Comparison of ENCODE assay signal across 17 cellular contexts in genomic region chr15:88241060-88241459, GRCh38. TPM values are rescaled to one million over a fixed set of nuclear protein-coding genes. Genes with fewer than 3 reads are reported as not detected.
A peak's percentile ranks its signal among the peaks of the same experiment; 100 is the strongest.
DNase-seq lines count a peak whose midpoint lies in the region; ATAC-seq and TF ChIP-seq lines count a peak whose summit lies in the region.
"Had no signal": no experiment of that assay in that cellular context is flagged by ENCODE, and none has a peak within 500 bp of the region (broad histone marks: within the 10 kb centered on the region; RNA-seq: fewer than 3 reads in every experiment).

No MANE protein-coding gene starts in this region.

- no peak overlapping the region for H2BK5ac ChIP-seq in mesenchymal stem cell (ENCODE audit: low read depth, low read length, poor library complexity, severe bottlenecking)

- no peak overlapping the region for H3K23ac ChIP-seq in mesenchymal stem cell (ENCODE audit: low read length in 2 of 2)

- no peak overlapping the region for H3K27ac Mint-ChIP-seq in WTC11
- no peak overlapping the region for H3K27ac Mint-ChIP-seq in stimulated activated memory B cell treated with anti-CD40 and anti-IgM and Interleukin-4, amounts not matched to agents 10 μg/mL and 1 μg/mL and 100 μg/mL, for 72 hours
- no peak overlapping the region for H3K27ac Mint-ChIP-seq in CD8-positive, alpha-beta T cell
- H3K27ac Mint-ChIP-seq: T-helper 2 cell treated with Interferon-gamma antibody and Interleukin-4, amounts not matched to agents 5 μg/mL and 100 μg/mL, for 36 hours had no signal

- intact Hi-C loops in CD8-positive, alpha-beta T cell (cut with DNase I, micrococcal nuclease) = no loop called here

- H3K4me1 ChIP-seq in Loucy (ENCODE audit: insufficient read depth, low read length, poor library complexity, severe bottlenecking) (no peaks in the 10 kb centered on the region), mesenchymal stem cell (ENCODE audit: control insufficient read depth, insufficient read depth, low read depth, low read length) (no peaks in the 10 kb centered on the region)
- H3K4me1 ChIP-seq in CD8-positive, alpha-beta T cell (ENCODE audit: insufficient read depth, low read length) = no peaks in the 10 kb centered on the region

- H3K4me3 ChIP-seq in GM06990 (replicated peaks; ENCODE audit: low read depth, low read length) = no peak overlapping the region
- no peak overlapping the region for H3K4me3 ChIP-seq in Loucy (ENCODE audit: low read length, poor library complexity, severe bottlenecking)
- H3K4me3 ChIP-seq in mesenchymal stem cell (ENCODE audit: insufficient read depth in 1 of 2, low read depth in 1 of 2, low read length in 2 of 2) = no peak overlapping the region
- no peak overlapping the region for H3K4me3 ChIP-seq in CD8-positive, alpha-beta T cell (ENCODE audit: low read depth, low read length)

- CTCF ChIA-PET in WTC11 (lab: Charles Lee) = interaction anchor here (0.8 to 1.3 kb wide), 5 partner anchors 32 to 237 kb away, joined by 3 read pairs; no protein-coding TSS in a partner anchor
- CTCF ChIA-PET in CD8-positive, alpha-beta T cell (lab: Charles Lee) = interaction anchor here (1.3 kb wide), 1 partner anchor 9 kb away, joined by 3 read pairs; no protein-coding TSS in a partner anchor

- H3F3A ChIP-seq in Loucy (ENCODE audit: low read depth) = no peaks in the 10 kb centered on the region

- H3K79me2 ChIP-seq in Loucy (ENCODE audit: insufficient read depth, low read length) = no peaks in the 10 kb centered on the region

- H3K36me3 ChIP-seq in GM06990 (ENCODE audit: control insufficient read depth, insufficient read depth, low read length) = no peaks in the 10 kb centered on the region
- no peaks in the 10 kb centered on the region for H3K36me3 ChIP-seq in Loucy (ENCODE audit: insufficient read depth, low read length)
- H3K36me3 ChIP-seq in mesenchymal stem cell (ENCODE audit: control insufficient read depth in 1 of 2, insufficient read depth in 2 of 2, low read depth in 1 of 2, low read length in 2 of 2) = no peaks in the 10 kb centered on the region
- H3K36me3 ChIP-seq in CD8-positive, alpha-beta T cell (ENCODE audit: insufficient read depth, low read length) = no peaks in the 10 kb centered on the region

- H2BK120ac ChIP-seq in mesenchymal stem cell (ENCODE audit: low read depth, low read length) = no peak overlapping the region

- TF ChIP-seq CTCF in GM06990 (IDR thresholded peaks at IDR 0.05; ENCODE audit: insufficient read depth, low read length, poor library complexity, severe bottlenecking) (peak; percentile 20), Loucy (conservative IDR thresholded peaks at IDR 0.05; ENCODE audit: low read length) (peak; percentile 43; the same call in 1 of the 2 replicates), WTC11 (IDR thresholded peaks at IDR 0.05) (no peak)
- TF ChIP-seq CTCF in CD8-positive, alpha-beta T cell (IDR thresholded peaks at IDR 0.05) = no peak

- H4K91ac ChIP-seq in mesenchymal stem cell (ENCODE audit: low read length) = no peak overlapping the region

- H2AK5ac ChIP-seq in mesenchymal stem cell (ENCODE audit: low read length, severe bottlenecking) = no peak overlapping the region

- no peak overlapping the region for H4K8ac ChIP-seq in mesenchymal stem cell (ENCODE audit: low read length)

- ATAC-seq in WTC11 = peak; percentile 48
- ATAC-seq in stimulated activated memory B cell treated with anti-CD40 and anti-IgM and Interleukin-4, amounts not matched to agents 10 μg/mL and 1 μg/mL and 100 μg/mL, for 72 hours = peak; percentile 5
- no peak for ATAC-seq in CD8-positive, alpha-beta T cell
- ATAC-seq: Panc1 had no signal

- no peaks in the 10 kb centered on the region for H3K79me1 ChIP-seq in mesenchymal stem cell (replicated peaks; ENCODE audit: low read length, poor library complexity, severe bottlenecking)

- no peak overlapping the region for H3K27ac ChIP-seq in mesenchymal stem cell (ENCODE audit: low read length, poor library complexity, severe bottlenecking)
- H3K27ac ChIP-seq in CD8-positive, alpha-beta T cell (ENCODE audit: low read depth, low read length) = no peak overlapping the region

- H3K9ac ChIP-seq in Loucy (ENCODE audit: low read depth, low read length, poor library complexity, severe bottlenecking) (no peak overlapping the region), mesenchymal stem cell (ENCODE audit: low read length) (no peak overlapping the region)

- H3K27me3 Mint-ChIP-seq in WTC11 (ENCODE audit: low read depth) = peaks cover 3% of the 10 kb centered on the region; the same call in 1 of the 2 replicates
- no peaks in the 10 kb centered on the region for H3K27me3 Mint-ChIP-seq in stimulated activated memory B cell treated with anti-CD40 and anti-IgM and Interleukin-4, amounts not matched to agents 10 μg/mL and 1 μg/mL and 100 μg/mL, for 72 hours
- peaks cover 18% of the 10 kb centered on the region for H3K27me3 Mint-ChIP-seq in CD8-positive, alpha-beta T cell (ENCODE audit: low read depth)

- H2AFZ ChIP-seq in Loucy (ENCODE audit: low read length) (no peak overlapping the region), mesenchymal stem cell (ENCODE audit: low read depth, low read length) (no peak overlapping the region)

- no peak overlapping the region for H3K4ac ChIP-seq in mesenchymal stem cell (ENCODE audit: low read depth in 1 of 2, low read length in 2 of 2)

- H3K9me3 Mint-ChIP-seq in WTC11 = peaks cover 20% of the 10 kb centered on the region
- no peaks in the 10 kb centered on the region for H3K9me3 Mint-ChIP-seq in stimulated activated memory B cell treated with anti-CD40 and anti-IgM and Interleukin-4, amounts not matched to agents 10 μg/mL and 1 μg/mL and 100 μg/mL, for 72 hours
- H3K9me3 Mint-ChIP-seq in CD8-positive, alpha-beta T cell = no peaks in the 10 kb centered on the region
- H3K9me3 Mint-ChIP-seq: T-helper 2 cell treated with Interferon-gamma antibody and Interleukin-4, amounts not matched to agents 5 μg/mL and 100 μg/mL, for 36 hours had no signal

- DNase-seq in GM06990 (ENCODE audit: extremely low read depth, insufficient read length) (no peak), WTC11 (ENCODE audit: low spot score) (no peak), mesenchymal stem cell (no peak), H4 (ENCODE audit: low spot score) (no peak)
- no peak for DNase-seq in CD8-positive, alpha-beta T cell
- DNase-seq: C1 segment of cervical spinal cord, COR-L47, DMS53, NCI-H1105, NCI-H187, NCI-H446, NCI-H748 treated with DMSO at 0.1 percent for 48 hours, SHP77 had no signal

- no peak overlapping the region for H2BK15ac ChIP-seq in mesenchymal stem cell (ENCODE audit: low read depth, poor library complexity, severe bottlenecking)

- H3K18ac ChIP-seq in mesenchymal stem cell (ENCODE audit: low read depth in 1 of 2, low read length in 2 of 2) = no peak overlapping the region

- POLR2A ChIA-PET in WTC11 (lab: Charles Lee) = no interaction called here
- POLR2A ChIA-PET in CD8-positive, alpha-beta T cell (lab: Charles Lee) = no interaction called here

- H2BK12ac ChIP-seq in mesenchymal stem cell (ENCODE audit: low read length in 2 of 2) = no peak overlapping the region

- no peak overlapping the region for H3K4me3 Mint-ChIP-seq in WTC11
- H3K4me3 Mint-ChIP-seq in stimulated activated memory B cell treated with anti-CD40 and anti-IgM and Interleukin-4, amounts not matched to agents 10 μg/mL and 1 μg/mL and 100 μg/mL, for 72 hours = no peak overlapping the region
- no peak overlapping the region for H3K4me3 Mint-ChIP-seq in CD8-positive, alpha-beta T cell
- H3K4me3 Mint-ChIP-seq: T-helper 2 cell treated with Interferon-gamma antibody and Interleukin-4, amounts not matched to agents 5 μg/mL and 100 μg/mL, for 36 hours had no signal

- no peak overlapping the region for H3K4me2 ChIP-seq in Loucy (ENCODE audit: low read depth, low read length, poor library complexity, severe bottlenecking)
- H3K4me2 ChIP-seq in mesenchymal stem cell (ENCODE audit: low read length, poor library complexity, severe bottlenecking) = no peak overlapping the region

- peaks cover 23% of the 10 kb centered on the region for H3K4me1 Mint-ChIP-seq in WTC11
- no peaks in the 10 kb centered on the region for H3K4me1 Mint-ChIP-seq in stimulated activated memory B cell treated with anti-CD40 and anti-IgM and Interleukin-4, amounts not matched to agents 10 μg/mL and 1 μg/mL and 100 μg/mL, for 72 hours
- no peaks in the 10 kb centered on the region for H3K4me1 Mint-ChIP-seq in CD8-positive, alpha-beta T cell (ENCODE audit: low read depth)

- H3K14ac ChIP-seq in mesenchymal stem cell (ENCODE audit: low read length in 2 of 2) = no peak overlapping the region

- no peaks in the 10 kb centered on the region for H3K9me2 ChIP-seq in Loucy (replicated peaks; ENCODE audit: low read depth, low read length)

- no peaks in the 10 kb centered on the region for H4K20me1 ChIP-seq in Loucy (ENCODE audit: insufficient read depth, low read length, poor library complexity, severe bottlenecking)

- H3K27me3 ChIP-seq in GM06990 (replicated peaks; ENCODE audit: control insufficient read depth, insufficient read depth, low read length) (no peaks in the 10 kb centered on the region), Loucy (ENCODE audit: insufficient read depth, low read length, poor library complexity, severe bottlenecking) (no peaks in the 10 kb centered on the region), mesenchymal stem cell (ENCODE audit: control insufficient read depth in 1 of 2, insufficient read depth in 1 of 2, low read length in 2 of 2) (peaks cover 0 to 17% of the 10 kb centered on the region in 2 experiments)
- no peaks in the 10 kb centered on the region for H3K27me3 ChIP-seq in CD8-positive, alpha-beta T cell (ENCODE audit: insufficient read depth, low read length)

- WGBS in mesenchymal stem cell = 74% methylated on average over 5 of the region's 5 CpGs

- H3K36me3 Mint-ChIP-seq in WTC11 = peaks cover 7% of the 10 kb centered on the region; the same call in 1 of the 2 replicates
- H3K36me3 Mint-ChIP-seq in stimulated activated memory B cell treated with anti-CD40 and anti-IgM and Interleukin-4, amounts not matched to agents 10 μg/mL and 1 μg/mL and 100 μg/mL, for 72 hours = no peaks in the 10 kb centered on the region
- H3K36me3 Mint-ChIP-seq in CD8-positive, alpha-beta T cell = no peaks in the 10 kb centered on the region

- H3K9me3 ChIP-seq in Loucy (ENCODE audit: insufficient read depth, low read depth, low read length) = no peaks in the 10 kb centered on the region
- no peaks in the 10 kb centered on the region for H3K9me3 ChIP-seq in mesenchymal stem cell (ENCODE audit: control insufficient read depth, low read length)
- no peaks in the 10 kb centered on the region for H3K9me3 ChIP-seq in CD8-positive, alpha-beta T cell (ENCODE audit: low read length)

TF ChIP-seq in WTC11, 78 proteins besides CTCF, POLR2A, EP300 and RAD21:
- TF ChIP-seq ZNF423 (CRISPR knock-in tag; IDR thresholded peaks at IDR 0.05) = peak; percentile 56; the same call in 1 of the 2 replicates
- no peak for TF ChIP-seq NFATC4 (CRISPR knock-in tag; IDR thresholded peaks at IDR 0.05)
- no peak for TF ChIP-seq ZNF138 (CRISPR knock-in tag; conservative IDR thresholded peaks at IDR 0.05)
- TF ChIP-seq ZNF232 (CRISPR knock-in tag; IDR thresholded peaks at IDR 0.05) = no peak
- TF ChIP-seq ZNF263 (CRISPR knock-in tag; IDR thresholded peaks at IDR 0.05; ENCODE audit: low read depth) = no peak

RNA-seq across cellular contexts. Expression of gene NTRK3, which starts 15.5 kb away (rescaled TPM):
- total RNA-seq in WTC11 (2021) = 8.2 to 12.3 TPM (median 10.3 TPM) in 3 replicates
- polyA plus RNA-seq in mesenchymal stem cell (2013, experiment 1 of 2) = 0.30 TPM
- 0.63 TPM for polyA plus RNA-seq in mesenchymal stem cell (2013, experiment 2 of 2)
- total RNA-seq in H4 (2014; rRNA removed; shearing (Covaris generic)) = 0.04 TPM in 1 of 2 replicates, not detected in the other
- not detected for total RNA-seq in CD8-positive, alpha-beta T cell

Comparison
In these comparisons a context has a peak if more than half of its experiments do, and no peak if none do; other contexts are left out.
1. CTCF ChIP-seq: peak in GM06990 (single experiment) and Loucy (single experiment); none in WTC11 (single experiment) and CD8-positive, alpha-beta T cell (single experiment).